ENCODE assay signal across 8 cellular contexts in genomic region chr11:125569913-125570621, GRCh38. TPM values are rescaled to one million over a fixed set of nuclear protein-coding genes. Genes with fewer than 3 reads are reported as not detected.
DNase-seq lines count a peak whose midpoint lies in the region; ATAC-seq and TF ChIP-seq lines count a peak whose summit lies in the region.

No MANE protein-coding gene starts in this region.

- peak overlapping the region in 5 of 7 donors; percentile 24 to 82 (median 50) for H3K27ac Mint-ChIP-seq in CD14-positive monocyte
- peak overlapping the region; percentile 71 to 95 (median 90) for H3K27ac Mint-ChIP-seq in naive thymus-derived CD8-positive, alpha-beta T cell

- H3K9ac ChIP-seq in NT2/D1 (ENCODE audit: insufficient read length, low read depth): peak overlapping the region; percentile 89
- H3K9ac ChIP-seq in duodenal mucosa (ENCODE audit: low read depth in 1 of 2, low read length in 2 of 2): peak overlapping the region; percentile 90 to 95

- H3K27me3 ChIP-seq in NT2/D1 (ENCODE audit: insufficient read depth, insufficient read length): no peaks in the 10 kb centered on the region
- no peaks in the 10 kb centered on the region for H3K27me3 ChIP-seq in duodenal mucosa (ENCODE audit: control insufficient read depth in 1 of 2, insufficient read depth in 2 of 2, low read length in 2 of 2)

- H3K9me3 Mint-ChIP-seq in CD14-positive monocyte: peaks cover 0 to 4% (median 0%) of the 10 kb centered on the region in 7 donors
- H3K9me3 Mint-ChIP-seq in naive thymus-derived CD8-positive, alpha-beta T cell: no peaks in the 10 kb centered on the region

- intact Hi-C loops in CD14-positive monocyte (cut with micrococcal nuclease): no loop called here

- peaks cover 0 to 1% (median 0%) of the 10 kb centered on the region in 3 donors for H3K27me3 Mint-ChIP-seq in CD14-positive monocyte (ENCODE audit: low read depth in 3 of 3)
- H3K27me3 Mint-ChIP-seq in naive thymus-derived CD8-positive, alpha-beta T cell: no peaks in the 10 kb centered on the region

- H3K4me3 Mint-ChIP-seq in CD14-positive monocyte: peak overlapping the region; percentile 81 to 89
- peak overlapping the region; percentile 83 to 94 (median 92) for H3K4me3 Mint-ChIP-seq in naive thymus-derived CD8-positive, alpha-beta T cell

- DNase-seq in CD14-positive monocyte (ENCODE audit: low spot score) (no peak), NT2/D1 (ENCODE audit: low read depth, low spot score) (no peak), GM19238 (ENCODE audit: insufficient read length, low spot score) (no peak), SK-N-DZ (ENCODE audit: low spot score) (no peak)
- peak in 2 of 10 donors; percentile 33 to 35 for DNase-seq in naive thymus-derived CD8-positive, alpha-beta T cell

- H3K4me1 Mint-ChIP-seq in CD14-positive monocyte: peaks cover 19% of the 10 kb centered on the region
- H3K4me1 Mint-ChIP-seq in naive thymus-derived CD8-positive, alpha-beta T cell: peaks cover 13 to 46% (median 42%) of the 10 kb centered on the region in 4 donors

- peaks cover 5% of the 10 kb centered on the region; the same call in 1 of the 2 replicates for H3K9me3 ChIP-seq in NT2/D1 (ENCODE audit: insufficient read depth, low read length)
- H3K9me3 ChIP-seq in duodenal mucosa (ENCODE audit: control insufficient read depth in 1 of 2, low read length in 2 of 2): no peaks in the 10 kb centered on the region

- peaks cover 33% of the 10 kb centered on the region for H3K36me3 ChIP-seq in NT2/D1 (ENCODE audit: insufficient read depth, insufficient read length, low read length)
- peaks cover 3 to 24% of the 10 kb centered on the region in 2 donors for H3K36me3 ChIP-seq in duodenal mucosa (ENCODE audit: control insufficient read depth in 1 of 2, insufficient read depth in 2 of 2, low read length in 2 of 2)

- POLR2A ChIA-PET in naive thymus-derived CD8-positive, alpha-beta T cell (lab: Charles Lee): interaction anchor here (0.5 to 2.0 kb wide), 10 partner anchors 17 to 734 kb away, joined by 3 to 59 read pairs (median 4); partner anchors contain the start of genes CHEK1, DCPS, HYLS1 and STT3A

- ATAC-seq in GM19452 (IDR thresholded peaks at IDR 0.05; ENCODE audit: unreplicated experiment): peak; percentile 35
- no peak for ATAC-seq in naive thymus-derived CD8-positive, alpha-beta T cell
- no peak for ATAC-seq in HG03460 (IDR thresholded peaks at IDR 0.05; ENCODE audit: unreplicated experiment)

- H3K36me3 Mint-ChIP-seq in CD14-positive monocyte: peaks cover 21 to 28% of the 10 kb centered on the region in 2 donors
- peaks cover 4 to 31% (median 5%) of the 10 kb centered on the region in 3 donors for H3K36me3 Mint-ChIP-seq in naive thymus-derived CD8-positive, alpha-beta T cell

- no peak for TF ChIP-seq CTCF in CD14-positive monocyte (IDR thresholded peaks at IDR 0.05)

- H3K27ac ChIP-seq in duodenal mucosa (ENCODE audit: low read depth, low read length): no peak overlapping the region

- peaks cover 7% of the 10 kb centered on the region for H3K4me1 ChIP-seq in NT2/D1 (ENCODE audit: insufficient read depth, insufficient read length)
- H3K4me1 ChIP-seq in duodenal mucosa (ENCODE audit: control insufficient read depth in 1 of 2, insufficient read depth in 2 of 2, low read length in 2 of 2): peaks cover 14 to 16% of the 10 kb centered on the region in 2 donors

- H3K4me3 ChIP-seq in NT2/D1 (ENCODE audit: insufficient read length, low read depth) (peak overlapping the region; percentile 75), duodenal mucosa (ENCODE audit: low read depth in 1 of 2, low read length in 2 of 2) (peak overlapping the region; percentile 87 to 93)

RNA-seq across cellular contexts. Expression of gene EI24, which starts 0.8 kb away (rescaled TPM):
- 10 to 100 TPM; 44.7 to 46.9 TPM for polyA plus RNA-seq in CD14-positive monocyte
- 10 to 100 TPM; 34.6 to 39.4 TPM for total RNA-seq in naive thymus-derived CD8-positive, alpha-beta T cell
- polyA plus RNA-seq in naive thymus-derived CD8-positive, alpha-beta T cell: 10 to 100 TPM; 56.0 to 84.4 (median 74.0) TPM
- polyA plus RNA-seq in SK-N-DZ (2014; cell fraction: cytosol; rRNA removed): 47.2 and 57.0 TPM in 2 replicates
- 22.6 and 29.4 TPM in 2 replicates for polyA plus RNA-seq in SK-N-DZ (2014; cell fraction: nucleus; rRNA removed)

RNA-seq across cellular contexts. Expression of gene STT3A, which starts 22.6 kb away (rescaled TPM):
- polyA plus RNA-seq in CD14-positive monocyte: 10 to 100 TPM; 54.2 to 75.3 TPM
- total RNA-seq in naive thymus-derived CD8-positive, alpha-beta T cell: 10 to 100 TPM; 57.0 to 64.5 TPM
- polyA plus RNA-seq in naive thymus-derived CD8-positive, alpha-beta T cell: 10 to 100 TPM; 36.8 to 53.4 (median 40.1) TPM
- 33.3 and 41.1 TPM in 2 replicates for polyA plus RNA-seq in SK-N-DZ (2014; cell fraction: cytosol; rRNA removed)
- polyA plus RNA-seq in SK-N-DZ (2014; cell fraction: nucleus; rRNA removed): 33.9 and 36.9 TPM in 2 replicates

RNA-seq across cellular contexts. Expression of gene CHEK1, which starts 54.9 kb away (rescaled TPM):
- polyA plus RNA-seq in CD14-positive monocyte: under 1 TPM; 0.18 to 0.43 TPM
- total RNA-seq in naive thymus-derived CD8-positive, alpha-beta T cell: 1 to 10 TPM; 2.0 to 2.1 TPM
- polyA plus RNA-seq in naive thymus-derived CD8-positive, alpha-beta T cell: 1 to 10 TPM; 1.0 to 2.1 (median 1.3) TPM
- 47.4 and 54.5 TPM in 2 replicates for polyA plus RNA-seq in SK-N-DZ (2014; cell fraction: cytosol; rRNA removed)
- polyA plus RNA-seq in SK-N-DZ (2014; cell fraction: nucleus; rRNA removed): 33.8 and 34.5 TPM in 2 replicates
